In genomic region chr19:45263013-45263412, GRCh38 we compare ENCODE assay signal across 8 cellular contexts. TPM values are rescaled to one million over a fixed set of nuclear protein-coding genes. Genes with fewer than 3 reads are reported as not detected.
"Had no signal": no experiment of that assay in that cellular context is flagged by ENCODE, and none has a peak within 500 bp of the region (broad histone marks: within the 10 kb centered on the region; RNA-seq: fewer than 3 reads in every experiment).

No MANE protein-coding gene starts in this region.

- H3K27ac ChIP-seq: GM23248 had no signal

- H3K4me1 Mint-ChIP-seq: H9 had no signal

- DNase-seq: GM23248, GOT3, H9, HCEC 1CT had no signal

- FAIRE-seq: HTR-8/SVneo had no signal

- H3K4me3 ChIP-seq: GM23248 had no signal

- H3K4me3 Mint-ChIP-seq: H9, IgD-negative memory B cell had no signal

- H3K9ac ChIP-seq: GM23248 had no signal

- H3K9me3 Mint-ChIP-seq: H9, IgD-negative memory B cell had no signal

- H3K27ac Mint-ChIP-seq: H9, IgD-negative memory B cell had no signal

- H3K27me3 Mint-ChIP-seq: IgD-negative memory B cell had no signal

- H2AFZ ChIP-seq: GM23248 had no signal

RNA-seq across cellular contexts. Expression of gene EXOC3L2, which starts 17.8 kb away (rescaled TPM):
- total RNA-seq: GM23248, H4, HT-29 had no signal
- polyA plus RNA-seq: GM23248, IgD-negative memory B cell had no signal

RNA-seq across cellular contexts. Expression of gene CKM, which starts 59.7 kb away (rescaled TPM):
- total RNA-seq: GM23248, H4, H9, HT-29 had no signal
- polyA plus RNA-seq: GM23248, IgD-negative memory B cell had no signal
